In the genomic region with DNA sequence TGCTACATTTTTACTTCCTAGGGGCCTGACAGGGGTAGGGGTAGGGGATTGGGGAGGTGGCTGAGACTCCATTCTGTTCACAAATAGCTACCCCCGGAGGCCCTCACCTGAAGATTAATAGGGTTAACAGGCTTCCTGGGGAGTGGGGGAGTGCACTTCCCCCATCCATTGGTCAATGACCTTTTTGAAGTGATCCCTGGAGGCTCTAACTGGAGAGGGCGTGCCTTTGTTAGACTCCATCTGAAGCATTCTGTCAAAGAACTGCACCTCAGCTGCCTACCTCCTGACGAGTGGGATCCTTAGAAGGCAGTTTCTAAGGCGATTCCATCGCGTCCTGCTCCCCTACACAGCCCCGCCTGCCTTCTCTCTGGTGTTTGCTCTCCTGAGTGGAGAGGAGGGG, we compare ENCODE assay signal across 21 cellular contexts.
"Had no signal": no experiment of that assay in that cellular context is flagged by ENCODE, and none has a peak within 500 bp of the region (broad histone marks: within the 10 kb centered on the region; RNA-seq: fewer than 3 reads in every experiment).

No MANE protein-coding gene starts in this region.

- H3K27me3 ChIP-seq: cardiac muscle cell, ovary, tibial nerve had no signal

- H3K4me3 ChIP-seq: cardiac muscle cell, ovary, psoas muscle, skin epidermis, tibial nerve had no signal

- H3K9me3 Mint-ChIP-seq: activated naive CD8-positive, alpha-beta T cell treated with anti-CD3 and anti-CD28 coated beads, Interleukin-2, amount 10 ng/mL, durations not matched to agents 7 days and 5 days; immature natural killer cell had no signal

- H3K36me3 Mint-ChIP-seq: activated naive CD8-positive, alpha-beta T cell treated with anti-CD3 and anti-CD28 coated beads, Interleukin-2, amount 10 ng/mL, durations not matched to agents 7 days and 5 days; immature natural killer cell had no signal

- H3K4me1 Mint-ChIP-seq: activated naive CD8-positive, alpha-beta T cell treated with anti-CD3 and anti-CD28 coated beads, Interleukin-2, amount 10 ng/mL, durations not matched to agents 7 days and 5 days; immature natural killer cell had no signal

- H3K9me3 ChIP-seq: ovary, psoas muscle, tibial nerve had no signal

- H3K4me1 ChIP-seq: psoas muscle, tibial nerve had no signal

- H3K36me3 ChIP-seq: cardiac muscle cell, ovary, tibial nerve, WERI-Rb-1 had no signal

- H3K4me3 Mint-ChIP-seq: activated naive CD8-positive, alpha-beta T cell treated with anti-CD3 and anti-CD28 coated beads, Interleukin-2, amount 10 ng/mL, durations not matched to agents 7 days and 5 days; immature natural killer cell had no signal

- DNase-seq: activated CD4-positive, alpha-beta T cell treated with anti-CD3 and anti-CD28 coated beads, Interleukin-2, amount 50 U/mL, for 48 hours; activated naive CD4-positive, alpha-beta T cell; activated naive CD8-positive, alpha-beta T cell treated with anti-CD3 and anti-CD28 coated beads, Interleukin-2, amount 10 ng/mL, durations not matched to agents 7 days and 5 days; activated T-cell treated with anti-CD3 and anti-CD28 coated beads for 4 hours; amygdala; dermis blood vessel endothelial cell; foreskin fibroblast; glutamatergic neuron; hippocampal formation; immature natural killer cell; kidney glomerular epithelial cell; left ventricle myocardium superior; ovary; psoas muscle; right cardiac atrium; stimulated activated naive CD8-positive, alpha-beta T cell treated with anti-CD3 and anti-CD28 coated beads, Interleukin-15, Interleukin-2, amounts not matched to agents 100 U/mL and 50 U/mL, for 24 hours; substantia nigra; WERI-Rb-1 had no signal

- H3K27ac Mint-ChIP-seq: activated naive CD8-positive, alpha-beta T cell treated with anti-CD3 and anti-CD28 coated beads, Interleukin-2, amount 10 ng/mL, durations not matched to agents 7 days and 5 days; immature natural killer cell had no signal
